Comparison of ENCODE assay signal across 9 cellular contexts in the genomic region with DNA sequence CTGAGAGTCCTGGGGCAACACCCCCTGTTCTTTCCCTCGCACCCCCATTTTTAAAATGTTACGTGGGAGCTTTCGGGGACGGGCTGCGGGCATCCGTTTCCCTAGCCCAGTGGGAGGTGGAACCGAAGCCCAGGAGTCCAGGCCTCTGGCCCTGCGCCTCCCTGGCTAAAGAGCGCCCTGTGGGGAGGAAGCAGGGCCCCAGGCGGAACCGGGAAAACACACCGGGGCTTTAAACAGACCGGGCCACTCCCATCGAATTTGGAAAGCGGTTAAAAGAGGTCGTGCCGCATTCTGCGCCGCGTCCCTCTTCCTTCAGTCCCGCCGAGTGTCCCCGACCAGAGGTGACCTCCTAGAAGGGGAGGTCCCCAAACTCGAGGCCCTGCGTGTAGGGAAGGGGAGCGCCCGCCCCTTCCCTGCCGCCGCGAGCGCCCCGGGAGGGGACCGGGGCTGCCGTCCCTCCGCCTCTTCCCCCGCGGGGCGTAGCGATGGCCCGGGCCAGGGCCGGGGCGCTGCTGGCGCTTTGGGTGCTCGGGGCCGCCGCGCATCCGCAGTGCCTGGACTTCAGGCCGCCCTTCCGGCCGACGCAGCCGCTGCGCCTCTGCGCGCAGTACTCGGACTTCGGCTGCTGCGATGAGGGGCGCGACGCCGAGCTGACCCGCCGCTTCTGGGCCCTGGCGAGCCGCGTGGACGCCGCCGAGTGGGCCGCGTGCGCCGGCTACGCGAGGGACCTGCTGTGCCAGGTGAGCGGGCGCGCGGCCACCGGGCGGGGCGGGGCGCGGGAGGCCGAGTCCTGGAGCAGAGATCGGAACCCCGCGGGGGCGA. TPM values are rescaled to one million over a fixed set of nuclear protein-coding genes. Genes with fewer than 3 reads are reported as not detected.
DNase-seq lines count a peak whose midpoint lies in the region; ATAC-seq and TF ChIP-seq lines count a peak whose summit lies in the region.
"Had no signal": no experiment of that assay in that cellular context is flagged by ENCODE, and none has a peak within 500 bp of the region (broad histone marks: within the 10 kb centered on the region; RNA-seq: fewer than 3 reads in every experiment).

A gene (plus strand): TSS at position 407 of the 822 bp plus-strand sequence. CDS start 79 bp downstream, at position 486.

- peak within 1 kb of the TSS; percentile 68 for H3K4me2 ChIP-seq in neuronal stem cell (ENCODE audit: insufficient read depth, low read length, poor library complexity, severe bottlenecking)

- H3K27me3 ChIP-seq in neuronal stem cell (ENCODE audit: control insufficient read depth in 3 of 3, insufficient read depth in 3 of 3, low read depth in 1 of 3, low read length in 3 of 3): peaks cover 0 to 20% (median 0%) of the 10 kb centered on the region in 3 experiments

- peak within 1 kb of the TSS; percentile 99 for H2BK15ac ChIP-seq in neuronal stem cell (ENCODE audit: low read length)

- TF ChIP-seq CTCF in RWPE1 (conservative IDR thresholded peaks at IDR 0.05; ENCODE audit: low read depth): no peak

- H3K23ac ChIP-seq in neuronal stem cell (ENCODE audit: low read depth, low read length, poor library complexity): peak within 1 kb of the TSS; percentile 75

- H3K9me3 ChIP-seq in neuronal stem cell (replicated peaks in 1 of 2; ENCODE audit: control insufficient read depth in 2 of 2, insufficient read depth in 1 of 2, low read depth in 1 of 2, low read length in 2 of 2): no peaks in the 10 kb centered on the region

- peak within 1 kb of the TSS; percentile 97 for H3K18ac ChIP-seq in neuronal stem cell (ENCODE audit: low read length)

- peak within 1 kb of the TSS; percentile 73 for H2AFZ ChIP-seq in neuronal stem cell (ENCODE audit: low read length)

- no peak for ATAC-seq in HG03565 (IDR thresholded peaks at IDR 0.05; ENCODE audit: unreplicated experiment)
- no peak for ATAC-seq in HG03097 (IDR thresholded peaks at IDR 0.05; ENCODE audit: low FRiP score, unreplicated experiment)

- H2BK5ac ChIP-seq in neuronal stem cell (ENCODE audit: low read length): peak within 1 kb of the TSS; percentile 29

- WGBS in neuronal stem cell (ENCODE audit: extremely low coverage in 2 of 2, insufficient read length in 2 of 2, insufficient replicate concordance in 1 of 2), 2 donors: no CpG with 5 or more reads among the region's 91 CpGs

- POLR2A ChIA-PET in RWPE1 (lab: Yijun Ruan, JAX; ENCODE audit: low non-redundant PET): no interaction called here

- H3K14ac ChIP-seq in neuronal stem cell (ENCODE audit: low read length): peak within 1 kb of the TSS; percentile 99

- H3K36me3 ChIP-seq in neuronal stem cell (replicated peaks in 1 of 2; ENCODE audit: control insufficient read depth in 2 of 2, insufficient read depth in 2 of 2, low read length in 2 of 2): no peaks in the 10 kb centered on the region

- H2AK5ac ChIP-seq in neuronal stem cell (ENCODE audit: low read depth, low read length): peak within 1 kb of the TSS; percentile 95

- H2BK120ac ChIP-seq in neuronal stem cell (ENCODE audit: low read depth, low read length): peak within 1 kb of the TSS; percentile 74

- peak within 1 kb of the TSS; percentile 55 for H3K9ac ChIP-seq in neuronal stem cell (ENCODE audit: low read depth, low read length, poor library complexity)

- H3K4me3 ChIP-seq in neuronal stem cell (ENCODE audit: low read length in 2 of 2): peak within 1 kb of the TSS in 1 of 2 donors; percentile 70

- peak within 1 kb of the TSS; percentile 66 for H2BK12ac ChIP-seq in neuronal stem cell (ENCODE audit: low read length)

- CTCF ChIA-PET in RWPE1 (lab: Yijun Ruan, JAX): interaction anchor here (0.7 kb wide), 1 partner anchor 129 kb away, joined by 4 read pairs; no protein-coding TSS in a partner anchor

- peak within 1 kb of the TSS; percentile 89 for H4K91ac ChIP-seq in neuronal stem cell (ENCODE audit: low read depth, low read length, poor library complexity)

- peak; percentile 74 for DNase-seq in AG08396 (ENCODE audit: low spot score)
- peak; percentile 22 for DNase-seq in RWPE1 (ENCODE audit: low spot score)
- DNase-seq in foreskin melanocyte: peak; percentile 11
- DNase-seq in neuronal stem cell (ENCODE audit: low spot score): no peak
- DNase-seq in DMS79 (lab: John Stamatoyannopoulos, UW): no peak
- DNase-seq in activated gamma-delta T cell treated with Interleukin-2 at 50 U/mL for 16 hours: no peak
- DNase-seq: activated naive CD8-positive, alpha-beta T cell treated with anti-CD3 and anti-CD28 coated beads, Interleukin-2, amount 10 ng/mL, durations not matched to agents 7 days and 5 days had no signal

- no peak within 1 kb of the TSS for H3K4ac ChIP-seq in neuronal stem cell (ENCODE audit: low read length)

- peaks cover 3% of the 10 kb centered on the region for H3K79me1 ChIP-seq in neuronal stem cell (ENCODE audit: low read depth, low read length)

- peaks cover 5 to 13% of the 10 kb centered on the region in 2 donors for H3K4me1 ChIP-seq in neuronal stem cell (ENCODE audit: control insufficient read depth in 2 of 2, insufficient read depth in 1 of 2, low read depth in 1 of 2, low read length in 2 of 2)

- H3K27ac ChIP-seq in RWPE1 (no peak within 1 kb of the TSS), neuronal stem cell (replicated peaks; ENCODE audit: low read length) (no peak within 1 kb of the TSS)

- peak within 1 kb of the TSS; percentile 86 for H4K8ac ChIP-seq in neuronal stem cell (ENCODE audit: low read depth, low read length)

RNA-seq across cellular contexts. Expression of the gene that starts here (rescaled TPM):
- polyA plus RNA-seq in neuronal stem cell (2013, experiment 1 of 2): 0.67 TPM
- polyA plus RNA-seq in neuronal stem cell (2013, experiment 2 of 2): 0.71 TPM

Comparison
In these comparisons a context has a peak if more than half of its experiments do, and no peak if none do; other contexts are left out.
1. DNase-seq: peak in AG08396 (single experiment), RWPE1 (single experiment) and foreskin melanocyte (single experiment); none in neuronal stem cell (single experiment), DMS79 (single experiment) and activated gamma-delta T cell treated with Interleukin-2 at 50 U/mL for 16 hours (single experiment).